1 cellular context compared by ENCODE assay signal in the genomic region with DNA sequence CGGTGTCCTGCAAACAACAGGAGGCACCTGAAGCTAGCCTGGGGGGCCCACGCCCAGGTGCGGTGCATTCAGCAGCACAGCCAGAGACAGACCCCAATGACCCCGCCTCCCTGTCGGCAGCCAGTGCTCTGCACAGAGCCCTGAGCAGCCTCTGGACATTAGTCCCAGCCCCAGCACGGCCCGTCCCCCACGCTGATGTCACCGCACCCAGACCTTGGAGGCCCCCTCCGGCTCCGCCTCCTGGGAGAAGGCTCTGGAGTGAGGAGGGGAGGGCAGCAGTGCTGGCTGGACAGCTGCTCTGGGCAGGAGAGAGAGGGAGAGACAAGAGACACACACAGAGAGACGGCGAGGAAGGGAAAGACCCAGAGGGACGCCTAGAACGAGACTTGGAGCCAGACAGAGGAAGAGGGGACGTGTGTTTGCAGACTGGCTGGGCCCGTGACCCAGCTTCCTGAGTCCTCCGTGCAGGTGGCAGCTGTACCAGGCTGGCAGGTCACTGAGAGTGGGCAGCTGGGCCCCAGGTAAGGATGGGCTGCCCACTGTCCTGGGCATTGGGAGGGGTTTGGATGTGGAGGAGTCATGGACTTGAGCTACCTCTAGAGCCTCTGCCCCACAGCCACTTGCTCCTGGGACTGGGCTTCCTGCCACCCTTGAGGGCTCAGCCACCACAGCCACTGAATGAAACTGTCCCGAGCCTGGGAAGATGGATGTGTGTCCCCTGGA.
TF ChIP-seq lines count a peak whose summit lies in the region.

A gene (plus strand): TSS at position 278 of the 723 bp plus-strand sequence. CDS start 2,389 bp downstream, outside the sequence.

TF ChIP-seq in A549, 52 proteins besides CTCF, POLR2A, EP300 and RAD21 (continued from another document):
- TF ChIP-seq, protein P1, sequence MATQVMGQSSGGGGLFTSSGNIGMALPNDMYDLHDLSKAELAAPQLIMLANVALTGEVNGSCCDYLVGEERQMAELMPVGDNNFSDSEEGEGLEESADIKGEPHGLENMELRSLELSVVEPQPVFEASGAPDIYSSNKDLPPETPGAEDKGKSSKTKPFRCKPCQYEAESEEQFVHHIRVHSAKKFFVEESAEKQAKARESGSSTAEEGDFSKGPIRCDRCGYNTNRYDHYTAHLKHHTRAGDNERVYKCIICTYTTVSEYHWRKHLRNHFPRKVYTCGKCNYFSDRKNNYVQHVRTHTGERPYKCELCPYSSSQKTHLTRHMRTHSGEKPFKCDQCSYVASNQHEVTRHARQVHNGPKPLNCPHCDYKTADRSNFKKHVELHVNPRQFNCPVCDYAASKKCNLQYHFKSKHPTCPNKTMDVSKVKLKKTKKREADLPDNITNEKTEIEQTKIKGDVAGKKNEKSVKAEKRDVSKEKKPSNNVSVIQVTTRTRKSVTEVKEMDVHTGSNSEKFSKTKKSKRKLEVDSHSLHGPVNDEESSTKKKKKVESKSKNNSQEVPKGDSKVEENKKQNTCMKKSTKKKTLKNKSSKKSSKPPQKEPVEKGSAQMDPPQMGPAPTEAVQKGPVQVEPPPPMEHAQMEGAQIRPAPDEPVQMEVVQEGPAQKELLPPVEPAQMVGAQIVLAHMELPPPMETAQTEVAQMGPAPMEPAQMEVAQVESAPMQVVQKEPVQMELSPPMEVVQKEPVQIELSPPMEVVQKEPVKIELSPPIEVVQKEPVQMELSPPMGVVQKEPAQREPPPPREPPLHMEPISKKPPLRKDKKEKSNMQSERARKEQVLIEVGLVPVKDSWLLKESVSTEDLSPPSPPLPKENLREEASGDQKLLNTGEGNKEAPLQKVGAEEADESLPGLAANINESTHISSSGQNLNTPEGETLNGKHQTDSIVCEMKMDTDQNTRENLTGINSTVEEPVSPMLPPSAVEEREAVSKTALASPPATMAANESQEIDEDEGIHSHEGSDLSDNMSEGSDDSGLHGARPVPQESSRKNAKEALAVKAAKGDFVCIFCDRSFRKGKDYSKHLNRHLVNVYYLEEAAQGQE (IDR thresholded peaks at IDR 0.05) = no peak
- TF ChIP-seq CEBPB (IDR thresholded peaks at IDR 0.05) = no peak
- TF ChIP-seq, protein P2, sequence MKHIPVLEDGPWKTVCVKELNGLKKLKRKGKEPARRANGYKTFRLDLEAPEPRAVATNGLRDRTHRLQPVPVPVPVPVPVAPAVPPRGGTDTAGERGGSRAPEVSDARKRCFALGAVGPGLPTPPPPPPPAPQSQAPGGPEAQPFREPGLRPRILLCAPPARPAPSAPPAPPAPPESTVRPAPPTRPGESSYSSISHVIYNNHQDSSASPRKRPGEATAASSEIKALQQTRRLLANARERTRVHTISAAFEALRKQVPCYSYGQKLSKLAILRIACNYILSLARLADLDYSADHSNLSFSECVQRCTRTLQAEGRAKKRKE (CRISPR knock-in tag; IDR thresholded peaks at IDR 0.05; ENCODE audit: low read depth) = no peak
- TF ChIP-seq, protein P3, sequence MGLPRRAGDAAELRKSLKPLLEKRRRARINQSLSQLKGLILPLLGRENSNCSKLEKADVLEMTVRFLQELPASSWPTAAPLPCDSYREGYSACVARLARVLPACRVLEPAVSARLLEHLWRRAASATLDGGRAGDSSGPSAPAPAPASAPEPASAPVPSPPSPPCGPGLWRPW (IDR thresholded peaks at IDR 0.05) = no peak
- TF ChIP-seq EHMT2 (IDR thresholded peaks at IDR 0.05; ENCODE audit: low read depth) = no peak
- TF ChIP-seq NPAS2 (CRISPR knock-in tag; IDR thresholded peaks at IDR 0.05; ENCODE audit: borderline replicate concordance) = no peak
- no peak for TF ChIP-seq FOSL2 (IDR thresholded peaks at IDR 0.05)
- no peak for TF ChIP-seq FOSL2 (CRISPR knock-in tag; IDR thresholded peaks at IDR 0.05)
